17 cellular contexts compared by ENCODE assay signal in genomic region chr16:57764006-57764340, GRCh38.
"Had no signal": no experiment of that assay in that cellular context is flagged by ENCODE, and none has a peak within 500 bp of the region (broad histone marks: within the 10 kb centered on the region; RNA-seq: fewer than 3 reads in every experiment).

No MANE protein-coding gene starts in this region.

- H3K36me3 ChIP-seq: transverse colon had no signal

- H3K4me1 Mint-ChIP-seq: activated CD4-positive, alpha-beta T cell treated with anti-CD3 and anti-CD28 coated beads for 36 hours; activated naive CD4-positive, alpha-beta T cell treated with anti-CD3 and anti-CD28 coated beads, Interleukin-2, amount 50 U/mL, for 24 hours had no signal

- H3K27me3 Mint-ChIP-seq: activated CD4-positive, alpha-beta memory T cell treated with anti-CD3 and anti-CD28 coated beads for 36 hours; activated CD4-positive, alpha-beta T cell treated with anti-CD3 and anti-CD28 coated beads for 36 hours; activated CD8-positive, alpha-beta memory T cell treated with anti-CD3 and anti-CD28 coated beads, Interleukin-2, amount 10 ng/mL, durations not matched to agents 7 days and 5 days; activated naive CD4-positive, alpha-beta T cell treated with anti-CD3 and anti-CD28 coated beads, Interleukin-2, amount 50 U/mL, for 24 hours had no signal

- H3K4me3 ChIP-seq: adrenal gland, body of pancreas, coronary artery, lung, pancreas, transverse colon had no signal

- H3K4me3 Mint-ChIP-seq: activated CD4-positive, alpha-beta memory T cell treated with anti-CD3 and anti-CD28 coated beads for 36 hours; activated CD4-positive, alpha-beta T cell treated with anti-CD3 and anti-CD28 coated beads for 36 hours; activated CD8-positive, alpha-beta memory T cell treated with anti-CD3 and anti-CD28 coated beads, Interleukin-2, amount 10 ng/mL, durations not matched to agents 7 days and 5 days; activated naive CD4-positive, alpha-beta T cell treated with anti-CD3 and anti-CD28 coated beads, Interleukin-2, amount 50 U/mL, for 24 hours; activated T-cell treated with anti-CD3 and anti-CD28 coated beads, Interleukin-2, amount 50 U/mL, for 4 hours; T-helper 1 cell treated with Interleukin-12 subunit alpha and Interleukin-12 subunit beta and Interleukin-4 antibody, amounts not matched to agents 30 μg/mL and 1 μg/mL, for 36 hours had no signal

- H3K9me3 ChIP-seq: adrenal gland, body of pancreas, pancreas, transverse colon had no signal

- H3K9me3 Mint-ChIP-seq: activated CD4-positive, alpha-beta memory T cell treated with anti-CD3 and anti-CD28 coated beads for 36 hours; activated naive CD4-positive, alpha-beta T cell treated with anti-CD3 and anti-CD28 coated beads, Interleukin-2, amount 50 U/mL, for 24 hours; activated T-cell treated with anti-CD3 and anti-CD28 coated beads, Interleukin-2, amount 50 U/mL, for 4 hours; T-helper 1 cell treated with Interleukin-12 subunit alpha and Interleukin-12 subunit beta and Interleukin-4 antibody, amounts not matched to agents 30 μg/mL and 1 μg/mL, for 36 hours had no signal

- H3K4me1 ChIP-seq: body of pancreas, pancreas, transverse colon had no signal

- H3K36me3 Mint-ChIP-seq: activated CD4-positive, alpha-beta memory T cell treated with anti-CD3 and anti-CD28 coated beads for 36 hours; activated CD8-positive, alpha-beta memory T cell treated with anti-CD3 and anti-CD28 coated beads, Interleukin-2, amount 10 ng/mL, durations not matched to agents 7 days and 5 days; activated naive CD4-positive, alpha-beta T cell treated with anti-CD3 and anti-CD28 coated beads, Interleukin-2, amount 50 U/mL, for 24 hours had no signal

- H3K27me3 ChIP-seq: adrenal gland, body of pancreas, pancreas, transverse colon had no signal

- H3K27ac ChIP-seq: pancreas, transverse colon, WERI-Rb-1 had no signal

- H3K27ac Mint-ChIP-seq: activated CD4-positive, alpha-beta memory T cell treated with anti-CD3 and anti-CD28 coated beads for 36 hours; activated CD4-positive, alpha-beta T cell treated with anti-CD3 and anti-CD28 coated beads for 36 hours; activated CD8-positive, alpha-beta memory T cell treated with anti-CD3 and anti-CD28 coated beads, Interleukin-2, amount 10 ng/mL, durations not matched to agents 7 days and 5 days; activated naive CD4-positive, alpha-beta T cell treated with anti-CD3 and anti-CD28 coated beads, Interleukin-2, amount 50 U/mL, for 24 hours; T-helper 1 cell treated with Interleukin-12 subunit alpha and Interleukin-12 subunit beta and Interleukin-4 antibody, amounts not matched to agents 30 μg/mL and 1 μg/mL, for 36 hours had no signal

- DNase-seq: activated CD4-positive, alpha-beta T cell treated with anti-CD3 and anti-CD28 coated beads for 36 hours; activated CD8-positive, alpha-beta memory T cell treated with anti-CD3 and anti-CD28 coated beads, Interleukin-2, amount 10 ng/mL, durations not matched to agents 7 days and 5 days; activated effector memory CD4-positive, alpha-beta T cell treated with anti-CD3 and anti-CD28 coated beads, Interleukin-2, amount 50 U/mL, for 16 hours; activated T-cell treated with anti-CD3 and anti-CD28 coated beads, Interleukin-2, amount 50 U/mL, for 4 hours; body of pancreas; midbrain; stimulated activated CD4-positive, alpha-beta T cell treated with anti-CD3 and anti-CD28 coated beads, Interleukin-12 subunit alpha, Interleukin-12 subunit beta, amount 100 ng/mL, for 4 hours; stimulated activated naive CD4-positive, alpha-beta T cell treated with Interleukin-2 at 50 U/mL for 16 hours; transverse colon; WERI-Rb-1 had no signal
